ENCODE assay signal across 16 cellular contexts in the genomic region with DNA sequence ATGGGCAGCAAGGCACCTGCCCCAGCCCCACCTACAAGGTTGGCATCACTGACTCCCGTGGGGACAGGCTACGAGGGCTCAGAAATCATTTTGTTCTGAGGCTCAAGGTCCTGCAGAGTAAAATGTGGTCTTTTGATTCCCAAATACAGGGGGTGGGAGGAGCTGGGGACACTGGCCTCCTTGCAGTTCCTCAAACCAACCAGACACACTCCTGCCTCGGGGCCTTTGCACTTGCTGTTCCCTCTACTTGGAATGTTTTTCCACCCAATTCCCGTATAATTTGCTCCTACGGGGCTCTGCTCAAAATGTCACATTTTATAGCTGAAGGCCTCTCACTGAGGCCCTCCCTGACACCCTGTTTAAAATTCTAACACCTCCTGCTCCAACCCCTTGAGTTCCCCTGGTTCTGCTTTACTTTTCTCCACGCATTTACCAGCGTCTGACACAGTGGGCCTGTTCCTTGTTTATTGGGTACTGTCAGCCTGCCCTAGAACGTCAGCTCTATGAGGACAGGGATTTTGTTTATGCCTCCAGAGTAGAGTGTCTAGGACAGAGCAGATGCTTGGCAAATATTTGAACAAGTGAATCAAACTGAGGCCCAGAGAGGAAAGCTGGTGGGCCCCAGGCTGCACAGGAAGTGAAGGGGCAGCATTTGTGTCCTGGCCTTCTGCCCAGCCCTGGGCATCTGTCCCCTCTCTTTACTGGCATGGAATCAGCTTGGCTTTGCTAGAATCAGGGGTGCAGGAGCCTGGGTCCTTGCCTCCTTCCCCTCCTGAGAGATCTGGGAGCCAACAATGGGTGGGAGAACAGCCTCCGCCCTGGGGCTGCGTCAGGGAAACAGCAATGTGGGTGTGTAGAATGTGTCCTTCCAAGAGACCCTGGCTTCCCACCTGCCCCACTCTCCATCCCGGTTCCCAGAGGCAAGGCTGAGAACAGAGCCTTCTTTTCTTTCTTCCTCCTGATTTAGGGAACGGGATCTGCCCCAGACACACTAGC. TPM values are rescaled to one million over a fixed set of nuclear protein-coding genes. Genes with fewer than 3 reads are reported as not detected.
DNase-seq lines count a peak whose midpoint lies in the region; ATAC-seq and TF ChIP-seq lines count a peak whose summit lies in the region.
"Had no signal": no experiment of that assay in that cellular context is flagged by ENCODE, and none has a peak within 500 bp of the region (broad histone marks: within the 10 kb centered on the region; RNA-seq: fewer than 3 reads in every experiment).

No MANE protein-coding gene starts in this region.

- peak overlapping the region; percentile 26 for H3K27ac ChIP-seq in CD4-positive, alpha-beta T cell (ENCODE audit: low read depth, low read length)
- H3K27ac ChIP-seq in angular gyrus (ENCODE audit: low read depth, low read length), result peak overlapping the region; percentile 0
- no peak overlapping the region for H3K27ac ChIP-seq in mesenchymal stem cell (ENCODE audit: low read length, poor library complexity, severe bottlenecking)
- H3K27ac ChIP-seq in CD8-positive, alpha-beta T cell (ENCODE audit: low read depth, low read length), result no peak overlapping the region
- H3K27ac ChIP-seq: A549 had no signal

- no peaks in the 10 kb centered on the region for H3K9me3 Mint-ChIP-seq in activated naive CD4-positive, alpha-beta T cell treated with anti-CD3 and anti-CD28 coated beads for 36 hours
- no peaks in the 10 kb centered on the region for H3K9me3 Mint-ChIP-seq in CD4-positive, alpha-beta T cell
- no peaks in the 10 kb centered on the region for H3K9me3 Mint-ChIP-seq in CD8-positive, alpha-beta T cell
- H3K9me3 Mint-ChIP-seq: HFFc6 had no signal

- peak overlapping the region; percentile 15 for H3K27ac Mint-ChIP-seq in activated naive CD4-positive, alpha-beta T cell treated with anti-CD3 and anti-CD28 coated beads for 36 hours
- no peak overlapping the region for H3K27ac Mint-ChIP-seq in CD4-positive, alpha-beta T cell
- H3K27ac Mint-ChIP-seq in CD8-positive, alpha-beta T cell, result no peak overlapping the region
- H3K27ac Mint-ChIP-seq: HFFc6 had no signal

- H3K36me3 ChIP-seq in mesenchymal stem cell (ENCODE audit: control insufficient read depth in 1 of 2, insufficient read depth in 2 of 2, low read depth in 1 of 2, low read length in 2 of 2), result no peaks in the 10 kb centered on the region
- H3K36me3 ChIP-seq in CD8-positive, alpha-beta T cell (ENCODE audit: insufficient read depth, low read length), result no peaks in the 10 kb centered on the region

- no peak overlapping the region for H3K4me3 ChIP-seq in mesenchymal stem cell (ENCODE audit: insufficient read depth in 1 of 2, low read depth in 1 of 2, low read length in 2 of 2)
- no peak overlapping the region for H3K4me3 ChIP-seq in CD8-positive, alpha-beta T cell (ENCODE audit: low read depth, low read length)
- H3K4me3 ChIP-seq: A549 had no signal

- H3K4me1 ChIP-seq in mesenchymal stem cell (ENCODE audit: control insufficient read depth, insufficient read depth, low read depth, low read length), result peaks cover 27% of the 10 kb centered on the region
- peaks cover 75% of the 10 kb centered on the region for H3K4me1 ChIP-seq in CD8-positive, alpha-beta T cell (ENCODE audit: insufficient read depth, low read length)

- H3K4me3 Mint-ChIP-seq in activated naive CD4-positive, alpha-beta T cell treated with anti-CD3 and anti-CD28 coated beads for 36 hours, result no peak overlapping the region
- H3K4me3 Mint-ChIP-seq in CD4-positive, alpha-beta T cell, result no peak overlapping the region
- no peak overlapping the region for H3K4me3 Mint-ChIP-seq in CD8-positive, alpha-beta T cell
- H3K4me3 Mint-ChIP-seq: HFFc6 had no signal

- no peak overlapping the region for H2BK12ac ChIP-seq in mesenchymal stem cell (ENCODE audit: low read length in 2 of 2)

- CTCF ChIA-PET in activated naive CD4-positive, alpha-beta T cell treated with anti-CD3 and anti-CD28 coated beads for 36 hours (lab: Charles Lee), result interaction anchor here (0.6 to 1.4 kb wide), 2 partner anchors 29 to 238 kb away, joined by 3 to 4 read pairs; no protein-coding TSS in a partner anchor
- CTCF ChIA-PET in CD4-positive, alpha-beta T cell (lab: Charles Lee), result interaction anchor here (1.4 kb wide), 1 partner anchor 22 kb away, joined by 4 read pairs; no protein-coding TSS in a partner anchor
- CTCF ChIA-PET in CD8-positive, alpha-beta T cell (lab: Charles Lee), result interaction anchor here (0.7 to 1.3 kb wide), 3 partner anchors 31 to 107 kb away, joined by 3 to 6 read pairs (median 3); no protein-coding TSS in a partner anchor

- no peak overlapping the region for H2BK120ac ChIP-seq in mesenchymal stem cell (ENCODE audit: low read depth, low read length)

- no peak overlapping the region for H3K4ac ChIP-seq in mesenchymal stem cell (ENCODE audit: low read depth in 1 of 2, low read length in 2 of 2)

- no peak overlapping the region for H2AK5ac ChIP-seq in mesenchymal stem cell (ENCODE audit: low read length, severe bottlenecking)

- H4K91ac ChIP-seq in mesenchymal stem cell (ENCODE audit: low read length), result peak overlapping the region; percentile 25

- no peak overlapping the region for H3K23ac ChIP-seq in mesenchymal stem cell (ENCODE audit: low read length in 2 of 2)

- H4K8ac ChIP-seq in mesenchymal stem cell (ENCODE audit: low read length), result no peak overlapping the region

- no peak overlapping the region for H2AFZ ChIP-seq in mesenchymal stem cell (ENCODE audit: low read depth, low read length)

- no peak for DNase-seq in activated naive CD4-positive, alpha-beta T cell treated with anti-CD3 and anti-CD28 coated beads for 36 hours
- no peak for DNase-seq in activated naive CD4-positive, alpha-beta T cell treated with anti-CD3 and anti-CD28 coated beads, Interleukin-2, amount 50 U/mL, for 16 hours
- DNase-seq in CD4-positive, alpha-beta T cell, result no peak
- DNase-seq in mesenchymal stem cell (no peak), epidermal melanocyte (ENCODE audit: insufficient read length, low spot score) (no peak)
- no peak for DNase-seq in CD8-positive, alpha-beta T cell
- DNase-seq: CD8-positive, alpha-beta memory T cell; HFFc6; NCI-H1092 treated with DMSO at 0.1 percent for 48 hours; NCI-H1694; NCI-H2107; NCI-H226 had no signal

- POLR2A ChIA-PET in CD4-positive, alpha-beta T cell (lab: Charles Lee), result interaction anchor here (0.9 to 1.4 kb wide), 3 partner anchors 12 to 27 kb away, joined by 3 to 4 read pairs (median 3); no protein-coding TSS in a partner anchor
- POLR2A ChIA-PET in CD8-positive, alpha-beta T cell (lab: Charles Lee), result interaction anchor here (1.2 to 2.3 kb wide), 2 partner anchors 12 to 28 kb away, joined by 3 to 7 read pairs; no protein-coding TSS in a partner anchor

- H3K4me1 Mint-ChIP-seq in activated naive CD4-positive, alpha-beta T cell treated with anti-CD3 and anti-CD28 coated beads for 36 hours (ENCODE audit: low read depth), result peaks cover 24% of the 10 kb centered on the region
- H3K4me1 Mint-ChIP-seq in CD4-positive, alpha-beta T cell (ENCODE audit: low read depth), result peaks cover 35% of the 10 kb centered on the region
- H3K4me1 Mint-ChIP-seq in CD8-positive, alpha-beta T cell (ENCODE audit: low read depth), result peaks cover 31% of the 10 kb centered on the region

- no peak for TF ChIP-seq CTCF in CD4-positive, alpha-beta T cell (IDR thresholded peaks at IDR 0.05)
- no peak for TF ChIP-seq CTCF in CD8-positive, alpha-beta T cell (IDR thresholded peaks at IDR 0.05)

- no peaks in the 10 kb centered on the region for H3K79me1 ChIP-seq in mesenchymal stem cell (replicated peaks; ENCODE audit: low read length, poor library complexity, severe bottlenecking)

- no peak overlapping the region for H2BK5ac ChIP-seq in mesenchymal stem cell (ENCODE audit: low read depth, low read length, poor library complexity, severe bottlenecking)

- no peaks in the 10 kb centered on the region for H3K9me3 ChIP-seq in CD4-positive, alpha-beta T cell (ENCODE audit: control insufficient read depth, low read length)
- H3K9me3 ChIP-seq in mesenchymal stem cell (ENCODE audit: control insufficient read depth, low read length), result no peaks in the 10 kb centered on the region
- H3K9me3 ChIP-seq in CD8-positive, alpha-beta T cell (ENCODE audit: low read length), result no peaks in the 10 kb centered on the region
- H3K9me3 ChIP-seq: A549 had no signal

- H3K36me3 Mint-ChIP-seq in activated naive CD4-positive, alpha-beta T cell treated with anti-CD3 and anti-CD28 coated beads for 36 hours (ENCODE audit: low read depth), result no peaks in the 10 kb centered on the region
- peaks cover 13% of the 10 kb centered on the region for H3K36me3 Mint-ChIP-seq in CD4-positive, alpha-beta T cell (ENCODE audit: low read depth)
- H3K36me3 Mint-ChIP-seq in CD8-positive, alpha-beta T cell, result peaks cover 16% of the 10 kb centered on the region

- H3K27me3 ChIP-seq in CD4-positive, alpha-beta T cell (ENCODE audit: control insufficient read depth, insufficient read depth, low read length), result no peaks in the 10 kb centered on the region
- peaks cover 0 to 11% of the 10 kb centered on the region in 2 experiments for H3K27me3 ChIP-seq in mesenchymal stem cell (ENCODE audit: control insufficient read depth in 1 of 2, insufficient read depth in 1 of 2, low read length in 2 of 2)
- no peaks in the 10 kb centered on the region for H3K27me3 ChIP-seq in CD8-positive, alpha-beta T cell (ENCODE audit: insufficient read depth, low read length)

- WGBS in mesenchymal stem cell, result 86% methylated on average over 12 of the region's 12 CpGs

- no peaks in the 10 kb centered on the region for H3K27me3 Mint-ChIP-seq in activated naive CD4-positive, alpha-beta T cell treated with anti-CD3 and anti-CD28 coated beads for 36 hours (ENCODE audit: low read depth)
- no peaks in the 10 kb centered on the region for H3K27me3 Mint-ChIP-seq in CD4-positive, alpha-beta T cell
- no peaks in the 10 kb centered on the region for H3K27me3 Mint-ChIP-seq in CD8-positive, alpha-beta T cell (ENCODE audit: low read depth)
- H3K27me3 Mint-ChIP-seq: CD8-positive, alpha-beta memory T cell had no signal

- H3K14ac ChIP-seq in mesenchymal stem cell (ENCODE audit: low read length in 2 of 2), result peak overlapping the region in 1 of 2 experiments; percentile 11

- H3K9ac ChIP-seq in mesenchymal stem cell (ENCODE audit: low read length), result no peak overlapping the region

- intact Hi-C loops in activated naive CD4-positive, alpha-beta T cell treated with anti-CD3 and anti-CD28 coated beads for 36 hours (cut with micrococcal nuclease), result no loop called here
- intact Hi-C loops in CD4-positive, alpha-beta T cell (cut with DNase I, micrococcal nuclease), result no loop called here
- intact Hi-C loops in CD8-positive, alpha-beta T cell (cut with DNase I, micrococcal nuclease), result loop anchor here in 1 of 2 experiments (2.0 kb wide), 1 partner anchor 28 kb away; no protein-coding TSS in a partner anchor

- H3K4me2 ChIP-seq in mesenchymal stem cell (ENCODE audit: low read length, poor library complexity, severe bottlenecking), result no peak overlapping the region
- H3K4me2 ChIP-seq: A549 had no signal

- peak overlapping the region in 1 of 2 experiments; percentile 28 for H3K18ac ChIP-seq in mesenchymal stem cell (ENCODE audit: low read depth in 1 of 2, low read length in 2 of 2)

- peak overlapping the region; percentile 2 for H2BK15ac ChIP-seq in mesenchymal stem cell (ENCODE audit: low read depth, poor library complexity, severe bottlenecking)

- ATAC-seq in CD4-positive, alpha-beta T cell (ENCODE audit: poor library complexity), result no peak
- no peak for ATAC-seq in CD8-positive, alpha-beta T cell
- ATAC-seq in HG02763 (IDR thresholded peaks at IDR 0.05; ENCODE audit: unreplicated experiment), result no peak
- ATAC-seq: A549, Right ventricle myocardium inferior had no signal

RNA-seq across cellular contexts. Expression of a gene that starts 18.5 kb away (rescaled TPM):
- total RNA-seq in activated naive CD4-positive, alpha-beta T cell treated with anti-CD3 and anti-CD28 coated beads for 36 hours, result 10 to 100 TPM; 24.8 to 29.2 TPM
- 10 to 100 TPM; 53.1 to 55.6 TPM for total RNA-seq in CD4-positive, alpha-beta T cell
- polyA plus RNA-seq in mesenchymal stem cell (2013, experiment 1 of 2), result 34.4 TPM
- 33.5 TPM for polyA plus RNA-seq in mesenchymal stem cell (2013, experiment 2 of 2)
- 10 to 100 TPM; 39.1 to 39.7 TPM for total RNA-seq in CD8-positive, alpha-beta T cell

Comparison
In these comparisons a context has a peak if more than half of its experiments do, and no peak if none do; other contexts are left out.
1. H3K27ac ChIP-seq: peak in CD4-positive, alpha-beta T cell (single experiment) and angular gyrus (single experiment); none in mesenchymal stem cell (single experiment) and CD8-positive, alpha-beta T cell (single experiment).